In genomic region chr3:38297947-38298711, GRCh38 we compare ENCODE assay signal across 1 cellular context.
TF ChIP-seq lines count a peak whose summit lies in the region.

No MANE protein-coding gene starts in this region.

TF ChIP-seq in HCT116, 20 proteins besides CTCF, POLR2A, EP300 and RAD21 (continued from another document):
- TF ChIP-seq ZBTB33 (IDR thresholded peaks at IDR 0.05; ENCODE audit: extremely low read depth, insufficient replicate concordance, low read length) (no peak), TCF7L2 (IDR thresholded peaks at IDR 0.05; ENCODE audit: borderline replicate concordance, extremely low read depth, insufficient read depth, insufficient read length) (no peak)
- TF ChIP-seq, protein P1, sequence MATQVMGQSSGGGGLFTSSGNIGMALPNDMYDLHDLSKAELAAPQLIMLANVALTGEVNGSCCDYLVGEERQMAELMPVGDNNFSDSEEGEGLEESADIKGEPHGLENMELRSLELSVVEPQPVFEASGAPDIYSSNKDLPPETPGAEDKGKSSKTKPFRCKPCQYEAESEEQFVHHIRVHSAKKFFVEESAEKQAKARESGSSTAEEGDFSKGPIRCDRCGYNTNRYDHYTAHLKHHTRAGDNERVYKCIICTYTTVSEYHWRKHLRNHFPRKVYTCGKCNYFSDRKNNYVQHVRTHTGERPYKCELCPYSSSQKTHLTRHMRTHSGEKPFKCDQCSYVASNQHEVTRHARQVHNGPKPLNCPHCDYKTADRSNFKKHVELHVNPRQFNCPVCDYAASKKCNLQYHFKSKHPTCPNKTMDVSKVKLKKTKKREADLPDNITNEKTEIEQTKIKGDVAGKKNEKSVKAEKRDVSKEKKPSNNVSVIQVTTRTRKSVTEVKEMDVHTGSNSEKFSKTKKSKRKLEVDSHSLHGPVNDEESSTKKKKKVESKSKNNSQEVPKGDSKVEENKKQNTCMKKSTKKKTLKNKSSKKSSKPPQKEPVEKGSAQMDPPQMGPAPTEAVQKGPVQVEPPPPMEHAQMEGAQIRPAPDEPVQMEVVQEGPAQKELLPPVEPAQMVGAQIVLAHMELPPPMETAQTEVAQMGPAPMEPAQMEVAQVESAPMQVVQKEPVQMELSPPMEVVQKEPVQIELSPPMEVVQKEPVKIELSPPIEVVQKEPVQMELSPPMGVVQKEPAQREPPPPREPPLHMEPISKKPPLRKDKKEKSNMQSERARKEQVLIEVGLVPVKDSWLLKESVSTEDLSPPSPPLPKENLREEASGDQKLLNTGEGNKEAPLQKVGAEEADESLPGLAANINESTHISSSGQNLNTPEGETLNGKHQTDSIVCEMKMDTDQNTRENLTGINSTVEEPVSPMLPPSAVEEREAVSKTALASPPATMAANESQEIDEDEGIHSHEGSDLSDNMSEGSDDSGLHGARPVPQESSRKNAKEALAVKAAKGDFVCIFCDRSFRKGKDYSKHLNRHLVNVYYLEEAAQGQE (IDR thresholded peaks at IDR 0.05; ENCODE audit: low read depth) = no peak
